17 cellular contexts compared by ENCODE assay signal in genomic region chr10:122494173-122494820, GRCh38. TPM values are rescaled to one million over a fixed set of nuclear protein-coding genes. Genes with fewer than 3 reads are reported as not detected.
DNase-seq lines count a peak whose midpoint lies in the region; ATAC-seq and TF ChIP-seq lines count a peak whose summit lies in the region.
"Had no signal": no experiment of that assay in that cellular context is flagged by ENCODE, and none has a peak within 500 bp of the region (broad histone marks: within the 10 kb centered on the region; RNA-seq: fewer than 3 reads in every experiment).

No MANE protein-coding gene starts in this region.

- H2BK15ac ChIP-seq in mesenchymal stem cell (ENCODE audit: low read depth, poor library complexity, severe bottlenecking), result no peak overlapping the region

- H3K79me1 ChIP-seq in mesenchymal stem cell (replicated peaks; ENCODE audit: low read length, poor library complexity, severe bottlenecking), result peaks cover 2% of the 10 kb centered on the region

- H3K9me2 ChIP-seq in OCI-LY7 (ENCODE audit: insufficient read depth, low read length), result no peaks in the 10 kb centered on the region

- H2BK120ac ChIP-seq in mesenchymal stem cell (ENCODE audit: low read depth, low read length), result no peak overlapping the region

- peaks cover 32% of the 10 kb centered on the region for H3K36me3 ChIP-seq in RWPE2 (ENCODE audit: low read depth)
- peaks cover 20 to 54% of the 10 kb centered on the region in 2 experiments for H3K36me3 ChIP-seq in mesenchymal stem cell (ENCODE audit: control insufficient read depth in 1 of 2, insufficient read depth in 2 of 2, low read depth in 1 of 2, low read length in 2 of 2)
- H3K36me3 ChIP-seq in thyroid gland, result no peaks in the 10 kb centered on the region
- no peaks in the 10 kb centered on the region for H3K36me3 ChIP-seq in OCI-LY7 (ENCODE audit: insufficient read depth, low read length)

- CTCF ChIA-PET in OCI-LY7 (lab: Charles Lee; ENCODE audit: unreplicated experiment), result no interaction called here

- no peak overlapping the region for H3K23ac ChIP-seq in mesenchymal stem cell (ENCODE audit: low read length in 2 of 2)

- ATAC-seq in RWPE2 (ENCODE audit: low read depth), result peak; percentile 40; the same call in 2 of the 3 replicates
- no peak for ATAC-seq in HG02588 (IDR thresholded peaks at IDR 0.05; ENCODE audit: unreplicated experiment)
- ATAC-seq: left ventricle myocardium superior had no signal

- H2BK5ac ChIP-seq in mesenchymal stem cell (ENCODE audit: low read depth, low read length, poor library complexity, severe bottlenecking), result no peak overlapping the region

- no peaks in the 10 kb centered on the region for H4K20me1 ChIP-seq in OCI-LY7 (ENCODE audit: insufficient read depth, low read length)

- 88% methylated on average over 20 of the region's 20 CpGs for WGBS in mesenchymal stem cell
- WGBS in thyroid gland, 2 donors, result 71 to 82% methylated on average over 16 to 18 of the region's 20 CpGs

- peak overlapping the region; percentile 12 for H3K4me3 ChIP-seq in RWPE2 (ENCODE audit: severe bottlenecking)
- H3K4me3 ChIP-seq in coronary artery, result peak overlapping the region; percentile 31
- peak overlapping the region in 1 of 2 experiments; percentile 56 for H3K4me3 ChIP-seq in mesenchymal stem cell (ENCODE audit: insufficient read depth in 1 of 2, low read depth in 1 of 2, low read length in 2 of 2)
- H3K4me3 ChIP-seq in thyroid gland (replicated peaks in 1 of 3), result no peak overlapping the region
- H3K4me3 ChIP-seq in OCI-LY7 (ENCODE audit: low read depth, low read length, poor library complexity, severe bottlenecking), result no peak overlapping the region

- intact Hi-C loops in thyroid gland (cut with DNase I) (no loop called here), OCI-LY7 (cut with micrococcal nuclease; ENCODE audit: unreplicated experiment) (no loop called here)

- DNase-seq in RWPE2 (ENCODE audit: low spot score) (peak; percentile 42), coronary artery (ENCODE audit: low spot score) (no peak), mesenchymal stem cell (no peak), thyroid gland (peak in 1 of 2 donors; percentile 34), OCI-LY7 (ENCODE audit: low spot score) (no peak), SK-N-DZ (ENCODE audit: low spot score) (no peak), NCI-H510A (lab: John Stamatoyannopoulos, UW) (no peak)
- DNase-seq: activated CD4-positive, CD25-positive, alpha-beta regulatory T cell treated with anti-CD3 and anti-CD28 coated beads, Interleukin-2, amount 50 U/mL, for 72 hours; activated CD8-positive, alpha-beta memory T cell treated with anti-CD3 and anti-CD28 coated beads, Interleukin-2, amount 50 U/mL, for 48 hours; left ventricle myocardium superior; NCI-H1930; stimulated activated CD4-positive, alpha-beta T cell treated with anti-CD3 and anti-CD28 coated beads, Interleukin-4, amount 100 ng/mL, for 4 hours had no signal

- peak overlapping the region; percentile 16 for H2AFZ ChIP-seq in mesenchymal stem cell (ENCODE audit: low read depth, low read length)
- H2AFZ ChIP-seq in OCI-LY7 (ENCODE audit: low read length), result no peak overlapping the region

- peak overlapping the region; percentile 59 to 86 for H2BK12ac ChIP-seq in mesenchymal stem cell (ENCODE audit: low read length in 2 of 2)

- H3K9ac ChIP-seq in mesenchymal stem cell (ENCODE audit: low read length), result peak overlapping the region; percentile 81

- H3K14ac ChIP-seq in mesenchymal stem cell (ENCODE audit: low read length in 2 of 2), result no peak overlapping the region

- H3K18ac ChIP-seq in mesenchymal stem cell (ENCODE audit: low read depth in 1 of 2, low read length in 2 of 2), result peak overlapping the region; percentile 34 to 67

- POLR2A ChIA-PET in OCI-LY7 (lab: Charles Lee), result no interaction called here

- H3K4me2 ChIP-seq in mesenchymal stem cell (ENCODE audit: low read length, poor library complexity, severe bottlenecking) (no peak overlapping the region), OCI-LY7 (ENCODE audit: low read length) (no peak overlapping the region)

- H2AK5ac ChIP-seq in mesenchymal stem cell (ENCODE audit: low read length, severe bottlenecking), result no peak overlapping the region

- BruUV-seq in OCI-LY7 (replicated peaks; lab: Mats Ljungman, UMichigan), result no TSS peak

- H3K4me1 ChIP-seq in RWPE2 (ENCODE audit: insufficient read depth, poor library complexity, severe bottlenecking) (peaks cover 38% of the 10 kb centered on the region), mesenchymal stem cell (ENCODE audit: control insufficient read depth, insufficient read depth, low read depth, low read length) (peaks cover 14% of the 10 kb centered on the region), thyroid gland (peaks cover 4 to 18% of the 10 kb centered on the region in 2 donors), OCI-LY7 (ENCODE audit: insufficient read depth, low read length, poor library complexity, severe bottlenecking) (no peaks in the 10 kb centered on the region)

- TF ChIP-seq CTCF in RWPE2 (IDR thresholded peaks at IDR 0.05; ENCODE audit: poor library complexity, severe bottlenecking), result no peak
- TF ChIP-seq CTCF in coronary artery (IDR thresholded peaks at IDR 0.05), result no peak
- no peak for TF ChIP-seq CTCF in thyroid gland (IDR thresholded peaks at IDR 0.05)
- no peak for TF ChIP-seq CTCF in OCI-LY7 (conservative IDR thresholded peaks at IDR 0.05; ENCODE audit: low read length)

- H4K91ac ChIP-seq in mesenchymal stem cell (ENCODE audit: low read length), result peak overlapping the region; percentile 15

- no peaks in the 10 kb centered on the region for H3K79me2 ChIP-seq in OCI-LY7 (ENCODE audit: insufficient read depth, low read depth, low read length)

- H3K27ac ChIP-seq in RWPE2 (ENCODE audit: poor library complexity, severe bottlenecking) (peak overlapping the region; percentile 95), coronary artery (peak overlapping the region; percentile 79 to 93), mesenchymal stem cell (ENCODE audit: low read length, poor library complexity, severe bottlenecking) (no peak overlapping the region), thyroid gland (peak overlapping the region in 2 of 3 donors; percentile 26 to 73), OCI-LY7 (ENCODE audit: low read depth, low read length, poor library complexity, severe bottlenecking) (no peak overlapping the region)

- H3K27me3 ChIP-seq in RWPE2 (ENCODE audit: insufficient read depth, poor library complexity, severe bottlenecking), result no peaks in the 10 kb centered on the region
- H3K27me3 ChIP-seq in mesenchymal stem cell (ENCODE audit: control insufficient read depth in 1 of 2, insufficient read depth in 1 of 2, low read length in 2 of 2), result no peaks in the 10 kb centered on the region
- H3K27me3 ChIP-seq in thyroid gland, result no peaks in the 10 kb centered on the region

- no peaks in the 10 kb centered on the region for H3K9me3 ChIP-seq in RWPE2 (ENCODE audit: severe bottlenecking)
- H3K9me3 ChIP-seq in mesenchymal stem cell (ENCODE audit: control insufficient read depth, low read length), result no peaks in the 10 kb centered on the region
- no peaks in the 10 kb centered on the region for H3K9me3 ChIP-seq in thyroid gland
- H3K9me3 ChIP-seq in OCI-LY7 (ENCODE audit: low read length), result no peaks in the 10 kb centered on the region

- no peak overlapping the region for H4K8ac ChIP-seq in mesenchymal stem cell (ENCODE audit: low read length)

- H3K4ac ChIP-seq in mesenchymal stem cell (ENCODE audit: low read depth in 1 of 2, low read length in 2 of 2), result peak overlapping the region; percentile 46 to 65

- TF ChIP-seq POLR2A in thyroid gland (IDR thresholded peaks at IDR 0.05), result no peak

RNA-seq across cellular contexts. Expression of gene HTRA1, which starts 32.9 kb away (rescaled TPM):
- polyA plus RNA-seq in mesenchymal stem cell (2013, experiment 1 of 2), result 204 TPM
- polyA plus RNA-seq in mesenchymal stem cell (2013, experiment 2 of 2), result 204 TPM
- total RNA-seq in thyroid gland, result 10 to 100 TPM; 37.1 to 99.4 (median 68.2) TPM
- not detected in 2 replicates for total RNA-seq in OCI-LY7 (2014; rRNA removed; shearing (Covaris generic))
- not detected in 2 replicates for total RNA-seq in OCI-LY7 (2022)
- polyA plus RNA-seq in SK-N-DZ (2014; cell fraction: cytosol; rRNA removed), result 0.44 TPM in 1 of 2 replicates, not detected in the other
- not detected in 2 replicates for polyA plus RNA-seq in SK-N-DZ (2014; cell fraction: nucleus; rRNA removed)
- total RNA-seq: T-helper 1 cell treated with Interleukin-12 subunit alpha and Interleukin-12 subunit beta and Interleukin-4 antibody, amounts not matched to agents 30 ng/mL and 1 ng/mL, for 36 hours had no signal

RNA-seq across cellular contexts. Expression of gene ARMS2, which starts 39.8 kb away (rescaled TPM):
- not detected for polyA plus RNA-seq in mesenchymal stem cell (2013, experiment 1 of 2)
- polyA plus RNA-seq in mesenchymal stem cell (2013, experiment 2 of 2), result not detected
- total RNA-seq in thyroid gland (not detected), OCI-LY7 (2022) (not detected in 2 replicates)
- not detected in 2 replicates for total RNA-seq in OCI-LY7 (2014; rRNA removed; shearing (Covaris generic))
- polyA plus RNA-seq in SK-N-DZ (2014; cell fraction: cytosol; rRNA removed), result not detected in 2 replicates
- polyA plus RNA-seq in SK-N-DZ (2014; cell fraction: nucleus; rRNA removed), result not detected in 2 replicates
- total RNA-seq: fibroblast of lung; HT1080; left ventricle myocardium superior; T-helper 1 cell treated with Interleukin-12 subunit alpha and Interleukin-12 subunit beta and Interleukin-4 antibody, amounts not matched to agents 30 ng/mL and 1 ng/mL, for 36 hours had no signal
- polyA plus RNA-seq: fibroblast of lung, neural cell had no signal

Comparison
In these comparisons a context has a peak if more than half of its experiments do, and no peak if none do; other contexts are left out.
1. H3K27ac ChIP-seq: peak in RWPE2 (single experiment), coronary artery (2 of 2) and thyroid gland (2 of 3); none in mesenchymal stem cell (single experiment) and OCI-LY7 (single experiment).
2. H3K4me3 ChIP-seq: peak in RWPE2 (single experiment) and coronary artery (single experiment); none in thyroid gland (0 of 3) and OCI-LY7 (single experiment).
3. RNA of gene HTRA1, which starts 32.9 kb away (total RNA-seq): 37.1 to 99.4 TPM in thyroid gland; not detected in OCI-LY7; every median in the first group is over 10 times any median in the second.